Comparison of ENCODE assay signal across 11 cellular contexts in the genomic region with DNA sequence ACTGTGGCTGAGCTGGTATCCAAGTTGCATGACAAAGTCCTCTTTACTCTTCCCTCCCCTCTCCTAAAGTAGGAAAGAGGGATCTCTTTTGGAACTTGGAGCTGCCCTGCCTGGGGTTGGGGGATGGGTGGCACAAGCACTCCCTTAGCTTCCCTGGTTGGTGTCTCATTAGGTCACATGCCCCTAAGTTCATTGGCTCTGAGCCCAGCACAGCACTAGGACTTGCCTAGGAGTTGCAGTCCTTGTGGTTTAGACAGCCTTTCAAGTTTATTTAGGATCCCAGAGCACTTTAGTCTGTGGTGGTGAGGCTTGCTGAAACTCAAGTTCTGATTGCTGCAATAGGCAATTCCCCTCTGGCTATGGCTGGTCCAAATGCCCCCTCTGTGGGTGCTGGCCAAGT.
"Had no signal": no experiment of that assay in that cellular context is flagged by ENCODE, and none has a peak within 500 bp of the region (broad histone marks: within the 10 kb centered on the region; RNA-seq: fewer than 3 reads in every experiment).

No MANE protein-coding gene starts in this region.

- H3K27ac ChIP-seq: cardiac muscle cell, ovary, sigmoid colon, spleen, thoracic aorta had no signal

- ATAC-seq: activated naive CD8-positive, alpha-beta T cell treated with anti-CD3 and anti-CD28 coated beads, Interleukin-2, amount 50 U/mL, for 24 hours; naive thymus-derived CD4-positive, alpha-beta T cell had no signal

- H3K36me3 Mint-ChIP-seq: naive thymus-derived CD4-positive, alpha-beta T cell had no signal

- H3K4me3 ChIP-seq: cardiac muscle cell, ovary, sigmoid colon, spleen, thoracic aorta had no signal

- H3K4me3 Mint-ChIP-seq: activated naive CD4-positive, alpha-beta T cell treated with anti-CD3 and anti-CD28 coated beads for 36 hours; activated naive CD8-positive, alpha-beta T cell treated with anti-CD3 and anti-CD28 coated beads, Interleukin-2, amount 50 U/mL, for 24 hours; naive thymus-derived CD4-positive, alpha-beta T cell had no signal

- DNase-seq: activated CD4-positive, CD25-positive, alpha-beta regulatory T cell treated with anti-CD3 and anti-CD28 coated beads, Interleukin-2, amount 50 U/mL, for 72 hours; activated naive CD4-positive, alpha-beta T cell treated with anti-CD3 and anti-CD28 coated beads for 36 hours; activated naive CD8-positive, alpha-beta T cell treated with anti-CD3 and anti-CD28 coated beads, Interleukin-2, amount 50 U/mL, for 24 hours; islet precursor cell; mammary epithelial cell; naive thymus-derived CD4-positive, alpha-beta T cell; ovary; sigmoid colon; spleen had no signal

- H3K27ac Mint-ChIP-seq: activated naive CD4-positive, alpha-beta T cell treated with anti-CD3 and anti-CD28 coated beads for 36 hours; activated naive CD8-positive, alpha-beta T cell treated with anti-CD3 and anti-CD28 coated beads, Interleukin-2, amount 50 U/mL, for 24 hours; naive thymus-derived CD4-positive, alpha-beta T cell had no signal

- H3K27me3 ChIP-seq: ovary, sigmoid colon, spleen had no signal

- H3K27me3 Mint-ChIP-seq: activated naive CD8-positive, alpha-beta T cell treated with anti-CD3 and anti-CD28 coated beads, Interleukin-2, amount 50 U/mL, for 24 hours; naive thymus-derived CD4-positive, alpha-beta T cell had no signal

- H3K9me3 ChIP-seq: ovary, sigmoid colon, thoracic aorta had no signal

- H3K4me1 Mint-ChIP-seq: activated naive CD8-positive, alpha-beta T cell treated with anti-CD3 and anti-CD28 coated beads, Interleukin-2, amount 50 U/mL, for 24 hours; naive thymus-derived CD4-positive, alpha-beta T cell had no signal
